In genomic region chr19:49877879-49878743, GRCh38 we compare ENCODE assay signal across 8 cellular contexts.
DNase-seq lines count a peak whose midpoint lies in the region; ATAC-seq and TF ChIP-seq lines count a peak whose summit lies in the region.

No MANE protein-coding gene starts in this region.

- peak overlapping the region; percentile 96 for H3K27ac ChIP-seq in WERI-Rb-1

- no peaks in the 10 kb centered on the region for H3K9me3 ChIP-seq in WERI-Rb-1 (ENCODE audit: severe bottlenecking)

- ATAC-seq in GM18873 (IDR thresholded peaks at IDR 0.05; ENCODE audit: low FRiP score, unreplicated experiment), result peak; percentile 26
- ATAC-seq in HG03108 (IDR thresholded peaks at IDR 0.05; ENCODE audit: unreplicated experiment), result peak; percentile 49

- peaks cover 39% of the 10 kb centered on the region for H3K36me3 ChIP-seq in WERI-Rb-1

- no peak for TF ChIP-seq CTCF in AG09309 (IDR thresholded peaks at IDR 0.05; ENCODE audit: control insufficient read depth, insufficient read depth, low read depth, low read length, missing control alignments)
- TF ChIP-seq CTCF in WERI-Rb-1 (IDR thresholded peaks at IDR 0.05; ENCODE audit: low read depth, low read length), result no peak

- DNase-seq in AG09309 (ENCODE audit: low read depth) (peak; percentile 86), NCI-H2196 (lab: John Stamatoyannopoulos, UW; ENCODE audit: unreplicated experiment) (peak; percentile 98), WERI-Rb-1 (peak; percentile 98), islet precursor cell (peak; percentile 99)
- peak; percentile 97 for DNase-seq in central memory CD4-positive, alpha-beta T cell
- DNase-seq in stimulated activated CD4-positive, alpha-beta T cell treated with anti-CD3 and anti-CD28 coated beads, Interleukin-12 subunit alpha, Interleukin-12 subunit beta, amount 100 ng/mL, for 48 hours (ENCODE audit: low read depth in 2 of 3, low spot score in 1 of 3), result peak; percentile 98 to 99 (median 98)

- H3K27me3 ChIP-seq in WERI-Rb-1 (ENCODE audit: insufficient read depth, low read depth, severe bottlenecking), result no peaks in the 10 kb centered on the region

- peak overlapping the region; percentile 96 for H3K4me3 ChIP-seq in AG09309 (ENCODE audit: control insufficient read depth, low read depth, low read length)
- peak overlapping the region; percentile 78 for H3K4me3 ChIP-seq in WERI-Rb-1 (ENCODE audit: low read depth, low read length)

Comparison
In these comparisons a context has a peak if more than half of its experiments do, and no peak if none do; other contexts are left out.
1. Peak in every context shown above with its lines: DNase-seq, ATAC-seq, H3K4me3 ChIP-seq and H3K27ac ChIP-seq.